In the genomic region with DNA sequence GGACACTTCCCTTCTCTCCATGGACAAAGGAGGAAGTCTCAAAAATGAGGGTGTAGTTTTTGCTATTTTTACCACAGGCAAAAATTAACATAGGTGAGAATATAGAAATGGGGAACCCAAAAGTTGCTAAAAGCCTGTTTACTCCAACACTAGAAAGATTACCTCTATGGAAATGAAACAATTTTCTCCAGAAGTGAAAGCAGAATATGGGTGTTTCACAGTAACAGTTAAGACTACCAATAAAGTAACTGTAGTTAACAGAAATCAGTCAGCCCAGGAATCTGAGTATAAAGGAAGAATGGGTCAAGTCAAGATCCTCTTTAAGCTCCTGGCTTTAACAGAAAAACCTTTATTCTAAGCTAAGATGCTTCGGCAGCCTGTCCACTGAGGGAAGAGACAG, we compare ENCODE assay signal across 9 cellular contexts. TPM values are rescaled to one million over a fixed set of nuclear protein-coding genes. Genes with fewer than 3 reads are reported as not detected.
DNase-seq lines count a peak whose midpoint lies in the region; ATAC-seq and TF ChIP-seq lines count a peak whose summit lies in the region.
"Had no signal": no experiment of that assay in that cellular context is flagged by ENCODE, and none has a peak within 500 bp of the region (broad histone marks: within the 10 kb centered on the region; RNA-seq: fewer than 3 reads in every experiment).

No MANE protein-coding gene starts in this region.

- no peak overlapping the region for H3K4ac ChIP-seq in IMR-90 (ENCODE audit: low read depth, low read length)

- H2BK15ac ChIP-seq in IMR-90 (ENCODE audit: low read depth, low read length), result no peak overlapping the region

- peak overlapping the region; percentile 20; the same call in 1 of the 2 replicates for H3K9ac ChIP-seq in IMR-90 (ENCODE audit: low read depth, low read length)

- no peak overlapping the region for H4K91ac ChIP-seq in IMR-90 (ENCODE audit: insufficient read depth, low read depth, low read length)

- H3K9me1 ChIP-seq in IMR-90 (ENCODE audit: insufficient read depth, low read length), result peaks cover 11% of the 10 kb centered on the region

- peaks cover 100% of the 10 kb centered on the region for H4K20me1 ChIP-seq in IMR-90 (ENCODE audit: insufficient read depth, low read length)

- DNase-seq in G401 (ENCODE audit: low spot score) (peak; percentile 8), IMR-90 (no peak), breast epithelium (ENCODE audit: low spot score in 2 of 2) (no peak), NCI-H510A (lab: John Stamatoyannopoulos, UW) (no peak), Ammon's horn (ENCODE audit: low spot score) (no peak)
- DNase-seq: right lobe of liver had no signal

- CTCF ChIA-PET in IMR-90 (lab: Yijun Ruan, JAX), result interaction anchor here (1.1 to 2.0 kb wide), 2 partner anchors 15 to 269 kb away, joined by 4 to 9 read pairs; no protein-coding TSS in a partner anchor

- no peaks in the 10 kb centered on the region for H3K27me3 ChIP-seq in IMR-90 (ENCODE audit: control insufficient read depth, insufficient read depth, low read length)
- no peaks in the 10 kb centered on the region for H3K27me3 ChIP-seq in breast epithelium
- H3K27me3 ChIP-seq: right lobe of liver had no signal

- no peak overlapping the region for H2AFZ ChIP-seq in IMR-90 (replicated peaks; ENCODE audit: low read length, poor library complexity)

- peaks cover 48% of the 10 kb centered on the region for H3K36me3 Mint-ChIP-seq in nephron (ENCODE audit: low read depth)

- H3K36me3 ChIP-seq in IMR-90 (ENCODE audit: control insufficient read depth, insufficient read depth, low read length), result peaks cover 18% of the 10 kb centered on the region
- H3K36me3 ChIP-seq in breast epithelium, result peaks cover 6% of the 10 kb centered on the region

- no peak overlapping the region for H3K14ac ChIP-seq in IMR-90 (replicated peaks; ENCODE audit: low read depth, low read length)

- H3K4me1 ChIP-seq in IMR-90 (ENCODE audit: control insufficient read depth, insufficient read depth, low read length), result peaks cover 29% of the 10 kb centered on the region
- H3K4me1 ChIP-seq in breast epithelium, result peaks cover 6 to 27% of the 10 kb centered on the region in 2 donors

- H2AK5ac ChIP-seq in IMR-90 (ENCODE audit: low read depth, low read length), result no peak overlapping the region

- no TSS peak for BruUV-seq in IMR-90 (replicated peaks; lab: Mats Ljungman, UMichigan)

- no peak for TF ChIP-seq POLR2A in IMR-90 (IDR thresholded peaks at IDR 0.05; ENCODE audit: low read depth, low read length)
- TF ChIP-seq POLR2A in breast epithelium (IDR thresholded peaks at IDR 0.05), result no peak

- intact Hi-C loops in IMR-90 (cut with micrococcal nuclease) (loop anchor here (2.0 to 5.0 kb wide), 2 partner anchors 194 to 251 kb away; no protein-coding TSS in a partner anchor), breast epithelium (cut with DNase I; ENCODE audit: low total_unique reads) (no loop called here)

- peaks cover 90% of the 10 kb centered on the region for H3K4me1 Mint-ChIP-seq in nephron

- no CpG with 5 or more reads among the region's 1 CpG for WGBS in IMR-90 (ENCODE audit: extremely low coverage in 2 of 2, insufficient read length in 1 of 2), 2 experiments

- no peak overlapping the region for H2AK9ac ChIP-seq in IMR-90 (replicated peaks; ENCODE audit: low read depth, low read length, poor library complexity)

- H3K56ac ChIP-seq in IMR-90 (ENCODE audit: extremely low read depth, insufficient read depth, low read length), result no peak overlapping the region

- no peak for TF ChIP-seq CTCF in IMR-90 (conservative IDR thresholded peaks at IDR 0.05; ENCODE audit: low read depth, low read length)
- no peak for TF ChIP-seq CTCF in breast epithelium (IDR thresholded peaks at IDR 0.05)
- no peak for TF ChIP-seq CTCF in nephron (IDR thresholded peaks at IDR 0.05; ENCODE audit: unreplicated experiment in 3 of 3)

- POLR2A ChIA-PET in IMR-90 (lab: Charles Lee; ENCODE audit: unreplicated experiment), result interaction anchor here (0.6 to 1.1 kb wide), 2 partner anchors 8 to 46 kb away, joined by 4 to 18 read pairs; no protein-coding TSS in a partner anchor

- H3K27ac ChIP-seq in IMR-90 (ENCODE audit: insufficient read depth, low read length) (no peak overlapping the region), breast epithelium (peak overlapping the region in 1 of 2 donors; percentile 56)
- H3K27ac ChIP-seq: right lobe of liver had no signal

- peak overlapping the region; percentile 29 to 60 (median 47) for H3K4me3 Mint-ChIP-seq in nephron

- TF ChIP-seq RAD21 in IMR-90 (IDR thresholded peaks at IDR 0.05; ENCODE audit: low read length), result no peak

- H2BK120ac ChIP-seq in IMR-90 (ENCODE audit: low read depth, low read length), result no peak overlapping the region

- no peak overlapping the region for H4K5ac ChIP-seq in IMR-90 (ENCODE audit: low read depth, low read length)

- H3K23ac ChIP-seq in IMR-90 (ENCODE audit: low read depth, low read length), result no peak overlapping the region; the same call in 1 of the 2 replicates

- ATAC-seq in IMR-90 (ENCODE audit: low read depth) (no peak), GM21515 (IDR thresholded peaks at IDR 0.05; ENCODE audit: unreplicated experiment) (no peak), HG03025 (IDR thresholded peaks at IDR 0.05; ENCODE audit: low FRiP score, unreplicated experiment) (no peak)

- H3K27me3 Mint-ChIP-seq in nephron (ENCODE audit: low read depth), result no peaks in the 10 kb centered on the region

- H3K18ac ChIP-seq in IMR-90 (ENCODE audit: low read depth, low read length), result no peak overlapping the region

- H2BK20ac ChIP-seq in IMR-90 (ENCODE audit: low read depth, low read length), result no peak overlapping the region

- no peaks in the 10 kb centered on the region for H3K9me3 Mint-ChIP-seq in nephron

- H3K4me2 ChIP-seq in IMR-90 (ENCODE audit: low read depth, low read length), result peak overlapping the region; percentile 59; the same call in 1 of the 2 replicates

- in situ Hi-C loops in G401 (cut with HindIII; ENCODE audit: low sequenced_read_pairs) (loop anchor here (10.0 kb wide), 1 partner anchor 104 kb away; the partner anchor contains the start of gene IGF2BP2), IMR-90 (cut with MboI; ENCODE audit: low sequenced_read_pairs) (loop anchor here (10.0 kb wide), 1 partner anchor 194 kb away; no protein-coding TSS in a partner anchor)

- no peak overlapping the region for H3K4me3 ChIP-seq in IMR-90 (ENCODE audit: insufficient read depth, low read depth, low read length)
- H3K4me3 ChIP-seq in breast epithelium, result peak overlapping the region in 2 of 3 donors; percentile 15 to 41
- H3K4me3 ChIP-seq: right lobe of liver had no signal

- H2BK5ac ChIP-seq in IMR-90 (ENCODE audit: low read depth, low read length, poor library complexity, severe bottlenecking), result no peak overlapping the region

- H3K9me3 ChIP-seq in IMR-90 (ENCODE audit: control insufficient read depth, insufficient read depth, low read length) (no peaks in the 10 kb centered on the region), breast epithelium (no peaks in the 10 kb centered on the region)
- H3K9me3 ChIP-seq: right lobe of liver had no signal

- peaks cover 2 to 32% of the 10 kb centered on the region in 2 experiments; a peak in 2 of 4 replicates for H3K79me1 ChIP-seq in IMR-90 (ENCODE audit: low read depth in 1 of 2, low read length in 2 of 2)

- dilution Hi-C loops in IMR-90 (cut with HindIII; ENCODE audit: low sequenced_read_pairs, unreplicated experiment), result no loop called here

- no peak overlapping the region for H4K8ac ChIP-seq in IMR-90 (ENCODE audit: low read depth in 2 of 2, low read length in 2 of 2)

- peak overlapping the region; percentile 0 to 52 (median 48) for H3K27ac Mint-ChIP-seq in nephron

TF ChIP-seq in IMR-90, 13 proteins besides CTCF, POLR2A, EP300 and RAD21:
- no peak for TF ChIP-seq RCOR1 (IDR thresholded peaks at IDR 0.05; ENCODE audit: insufficient replicate concordance, low read length)
- TF ChIP-seq ELK1 (IDR thresholded peaks at IDR 0.05; ENCODE audit: borderline replicate concordance, low read depth, low read length), result no peak
- no peak for TF ChIP-seq SMC3 (IDR thresholded peaks at IDR 0.05; ENCODE audit: low read depth, low read length)
- TF ChIP-seq USF2 (IDR thresholded peaks at IDR 0.05; ENCODE audit: low read depth, low read length), result no peak
- TF ChIP-seq NFE2L2 (IDR thresholded peaks at IDR 0.05; ENCODE audit: low read depth, low read length), result no peak
- no peak for TF ChIP-seq MAZ (IDR thresholded peaks at IDR 0.05; ENCODE audit: borderline replicate concordance, low read depth, low read length)
- no peak for TF ChIP-seq FOS (IDR thresholded peaks at IDR 0.05; ENCODE audit: low read depth, low read length)
- no peak for TF ChIP-seq CEBPB (IDR thresholded peaks at IDR 0.05; ENCODE audit: low read depth, low read length)
- TF ChIP-seq RFX5 (IDR thresholded peaks at IDR 0.05; ENCODE audit: low read depth, low read length), result no peak
- no peak for TF ChIP-seq CHD1 (IDR thresholded peaks at IDR 0.05; ENCODE audit: low read depth, low read length)
- TF ChIP-seq MAFK (IDR thresholded peaks at IDR 0.05; ENCODE audit: low read depth, low read length), result no peak
- no peak for TF ChIP-seq MXI1 (IDR thresholded peaks at IDR 0.05; ENCODE audit: borderline replicate concordance, low read depth, low read length)
- TF ChIP-seq BHLHE40 (IDR thresholded peaks at IDR 0.05; ENCODE audit: low read depth, low read length), result no peak

RNA-seq across cellular contexts. Expression of gene TRA2B, which starts 9.3 kb away (rescaled TPM):
- total RNA-seq in G401 (2014; rRNA removed; shearing (Covaris generic)), result 176 and 232 TPM in 2 replicates
- total RNA-seq in IMR-90 (2012; rRNA removed) (208 and 328 TPM in 2 replicates), breast epithelium (100 to 1,000 TPM; 163 to 278 (median 179) TPM)
- polyA plus RNA-seq in IMR-90 (2012; rRNA removed), result 119 and 127 TPM in 2 replicates
- 61.5 and 139 TPM in 2 replicates for polyA plus RNA-seq in IMR-90 (2012; cell fraction: cytosol; rRNA removed)
- 56.9 and 179 TPM in 2 replicates for polyA plus RNA-seq in IMR-90 (2012; cell fraction: nucleus; rRNA removed; ENCODE audit: low replicate concordance)
